ENCODE assay signal across 1 cellular context in the genomic region with DNA sequence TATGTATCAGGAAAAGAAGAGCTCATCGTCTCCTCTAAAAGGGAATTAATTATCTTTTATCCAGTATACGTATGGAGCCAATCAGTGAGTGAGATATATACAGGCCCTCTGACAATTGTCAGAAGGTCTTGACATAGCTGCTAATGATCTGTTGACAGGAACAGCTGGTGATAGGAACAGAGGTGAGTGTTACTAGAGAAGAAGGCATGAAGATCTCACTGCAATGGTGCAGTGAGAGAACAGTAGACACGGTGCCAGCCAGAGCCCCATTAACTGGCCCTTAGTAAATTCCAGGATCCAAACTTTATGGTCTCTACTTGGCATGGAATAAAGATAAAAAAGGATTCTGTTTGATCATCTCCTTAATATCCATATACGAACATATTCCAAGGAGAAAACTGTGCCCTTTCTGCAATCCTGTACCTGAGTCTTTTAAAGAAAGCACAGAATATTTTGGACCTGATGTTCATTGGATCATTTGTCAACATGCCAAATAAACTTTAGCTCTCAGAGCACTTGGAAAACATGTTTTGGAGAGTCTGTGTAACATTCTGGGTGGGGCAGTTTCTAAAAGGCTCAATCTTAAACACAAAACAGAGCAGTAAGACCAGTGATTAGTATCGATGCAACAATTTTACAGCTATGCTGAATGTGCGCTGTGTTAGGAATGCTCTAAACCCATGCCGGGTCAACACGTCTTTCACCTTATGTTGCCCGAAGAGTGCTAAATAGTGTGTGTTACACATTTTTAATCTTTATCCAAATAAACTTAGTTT.
TF ChIP-seq lines count a peak whose summit lies in the region.

No MANE protein-coding gene starts in this region.

TF ChIP-seq in HepG2, 621 proteins besides CTCF, POLR2A, EP300 and RAD21:
- TF ChIP-seq ZNF644 (CRISPR knock-in tag; IDR thresholded peaks at IDR 0.05; ENCODE audit: low read depth) = no peak
TF ChIP-seq in HepG2: peak in this region for 0.
